26 cellular contexts compared by ENCODE assay signal in genomic region chr20:40591104-40591503, GRCh38.
"Had no signal": no experiment of that assay in that cellular context is flagged by ENCODE, and none has a peak within 500 bp of the region (broad histone marks: within the 10 kb centered on the region; RNA-seq: fewer than 3 reads in every experiment).

No MANE protein-coding gene starts in this region.

- H3K9me3 ChIP-seq: left ventricle myocardium inferior, pancreas, prostate gland, sigmoid colon, spleen, testis, thyroid gland, transverse colon, upper lobe of left lung, vagina had no signal

- H3K27me3 ChIP-seq: pancreas, sigmoid colon, testis, thyroid gland, upper lobe of left lung, vagina had no signal

- ATAC-seq: naive thymus-derived CD8-positive, alpha-beta T cell; pancreas; right cardiac atrium; stimulated activated memory B cell treated with anti-CD40 and anti-IgM and Interleukin-4, amounts not matched to agents 10 μg/mL and 1 μg/mL and 100 μg/mL, for 72 hours; stimulated activated naive CD8-positive, alpha-beta T cell treated with anti-CD3 and anti-CD28 coated beads, Interleukin-15, amount 100 ng/mL, for 72 hours had no signal

- H3K4me1 ChIP-seq: left ventricle myocardium inferior, pancreas, prostate gland, sigmoid colon, spleen, testis, thyroid gland, transverse colon, upper lobe of left lung, vagina had no signal

- DNase-seq: islet precursor cell; left ventricle myocardium inferior; midbrain; naive thymus-derived CD8-positive, alpha-beta T cell; nucleus accumbens; pancreas; posterior cingulate gyrus; retina; right cardiac atrium; sigmoid colon; small intestine; spleen; stimulated activated CD4-positive, alpha-beta T cell treated with anti-CD3 and anti-CD28 coated beads, Interleukin-2, amount 100 ng/mL, for 48 hours; stimulated activated CD4-positive, alpha-beta T cell treated with anti-CD3 and anti-CD28 coated beads, Interleukin-4, amount 100 ng/mL, for 4 hours; stimulated activated CD8-positive, alpha-beta memory T cell treated with anti-CD3 and anti-CD28 coated beads, Interleukin-4, amount 100 ng/mL, for 48 hours; stimulated activated naive CD4-positive, alpha-beta T cell treated with Interleukin-2 at 50 U/mL for 16 hours; stimulated activated naive CD8-positive, alpha-beta T cell treated with anti-CD3 and anti-CD28 coated beads, Interleukin-15, amount 100 ng/mL, for 72 hours; testis; thyroid gland; transverse colon; upper lobe of left lung had no signal

- H3K27ac ChIP-seq: hepatocyte, left ventricle myocardium inferior, pancreas, prostate gland, sigmoid colon, spleen, testis, thyroid gland, transverse colon, upper lobe of left lung, vagina had no signal

- H3K4me3 ChIP-seq: hepatocyte, left ventricle myocardium inferior, lung, pancreas, prostate gland, sigmoid colon, spleen, testis, thyroid gland, transverse colon, upper lobe of left lung, vagina had no signal

- H3K36me3 ChIP-seq: left ventricle myocardium inferior, pancreas, prostate gland, sigmoid colon, spleen, thyroid gland, transverse colon, upper lobe of left lung, vagina had no signal
